ENCODE assay signal across 8 cellular contexts in the genomic region with DNA sequence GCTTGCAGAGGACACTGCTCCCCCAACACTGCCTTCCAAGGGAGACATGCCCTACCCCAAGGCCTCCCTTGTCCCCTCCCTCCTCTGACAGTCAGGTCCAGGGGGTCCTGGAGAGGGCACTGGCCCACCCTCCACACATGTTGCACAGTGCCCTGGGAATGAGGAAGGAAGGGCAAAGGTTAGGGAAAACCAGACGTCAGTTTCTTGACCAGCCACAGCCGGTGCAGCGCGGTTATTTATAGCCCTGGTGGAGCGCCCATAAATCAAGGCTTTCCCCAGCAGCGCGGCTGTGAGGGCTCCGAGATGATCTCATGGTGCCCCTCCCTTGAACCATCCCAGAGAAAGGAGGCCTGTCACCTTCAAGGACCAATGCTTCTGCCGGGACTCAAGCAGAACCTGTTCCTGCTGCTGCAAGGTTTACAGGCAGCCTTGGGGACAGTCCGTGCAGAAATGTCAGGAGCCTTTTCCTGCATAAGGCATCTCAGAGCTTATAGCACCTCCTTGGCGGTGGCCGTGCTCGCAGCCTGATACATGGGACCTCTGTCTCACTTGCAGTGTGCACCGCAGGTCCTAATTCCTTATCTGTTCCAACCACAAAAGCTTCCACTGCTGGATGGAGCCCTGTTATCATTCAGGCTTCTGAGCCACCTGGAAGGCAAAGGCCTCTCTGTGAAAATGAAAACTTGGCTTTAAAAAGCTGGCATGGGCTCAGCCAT.
DNase-seq lines count a peak whose midpoint lies in the region; ATAC-seq and TF ChIP-seq lines count a peak whose summit lies in the region.

No MANE protein-coding gene starts in this region.

- H3K27ac ChIP-seq in gastroesophageal sphincter (peak overlapping the region in 3 of 4 donors; percentile 5 to 64 (median 63)), ovary (peak overlapping the region in 1 of 2 donors; percentile 60)

- H3K36me3 ChIP-seq in gastroesophageal sphincter (no peaks in the 10 kb centered on the region), ovary (no peaks in the 10 kb centered on the region)

- TF ChIP-seq EP300 in gastroesophageal sphincter (IDR thresholded peaks at IDR 0.05) = no peak
- TF ChIP-seq EP300 in ovary (IDR thresholded peaks at IDR 0.05) = no peak

- H3K4me3 ChIP-seq in gastroesophageal sphincter = no peak overlapping the region
- no peak overlapping the region for H3K4me3 ChIP-seq in ovary

- ATAC-seq in gastroesophageal sphincter = peak; percentile 76
- ATAC-seq in HG03571 (IDR thresholded peaks at IDR 0.05; ENCODE audit: unreplicated experiment) = no peak
- ATAC-seq in HG02571 (IDR thresholded peaks at IDR 0.05; ENCODE audit: unreplicated experiment) = no peak

- intact Hi-C loops in ovary (cut with DNase I) = no loop called here

- TF ChIP-seq POLR2A in gastroesophageal sphincter (IDR thresholded peaks at IDR 0.05) = no peak
- TF ChIP-seq POLR2A in ovary (IDR thresholded peaks at IDR 0.05) = no peak

- H3K9me3 ChIP-seq in gastroesophageal sphincter = peaks cover 0 to 8% (median 0%) of the 10 kb centered on the region in 3 donors
- H3K9me3 ChIP-seq in ovary = no peaks in the 10 kb centered on the region

- DNase-seq in ELF-1 (ENCODE audit: low read depth, low spot score) (peak; percentile 77), SHP77 (lab: John Stamatoyannopoulos, UW) (peak; percentile 18 to 56), ovary (peak; percentile 70 to 75 (median 74)), NCI-H2196 (lab: John Stamatoyannopoulos, UW; ENCODE audit: unreplicated experiment) (no peak), NCI-H1092 treated with DMSO at 0.1 percent for 48 hours (lab: John Stamatoyannopoulos, UW) (no peak)

- H3K4me1 ChIP-seq in gastroesophageal sphincter (peaks cover 0 to 26% (median 14%) of the 10 kb centered on the region in 3 donors), ovary (ENCODE audit: insufficient read depth) (peaks cover 14% of the 10 kb centered on the region)

- no peaks in the 10 kb centered on the region for H3K27me3 ChIP-seq in gastroesophageal sphincter
- no peaks in the 10 kb centered on the region for H3K27me3 ChIP-seq in ovary

- no peak for TF ChIP-seq CTCF in gastroesophageal sphincter (IDR thresholded peaks at IDR 0.05)
- TF ChIP-seq CTCF in ovary (IDR thresholded peaks at IDR 0.05) = no peak

- WGBS in gastroesophageal sphincter (ENCODE audit: low coverage in 1 of 2), 2 donors = 10% methylated on average over 2 of the region's 14 CpGs; no CpG with 5 or more reads in 1 of the 2 donors
- WGBS in ovary, 3 donors = 7 to 12% (median 9%) methylated on average over 14 of the region's 14 CpGs

Comparison
In these comparisons a context has a peak if more than half of its experiments do, and no peak if none do; other contexts are left out.
1. DNase-seq: peak in ELF-1 (single experiment), SHP77 (2 of 2) and ovary (5 of 5); none in NCI-H2196 (single experiment) and NCI-H1092 treated with DMSO at 0.1 percent for 48 hours (single experiment).